In the genomic region with DNA sequence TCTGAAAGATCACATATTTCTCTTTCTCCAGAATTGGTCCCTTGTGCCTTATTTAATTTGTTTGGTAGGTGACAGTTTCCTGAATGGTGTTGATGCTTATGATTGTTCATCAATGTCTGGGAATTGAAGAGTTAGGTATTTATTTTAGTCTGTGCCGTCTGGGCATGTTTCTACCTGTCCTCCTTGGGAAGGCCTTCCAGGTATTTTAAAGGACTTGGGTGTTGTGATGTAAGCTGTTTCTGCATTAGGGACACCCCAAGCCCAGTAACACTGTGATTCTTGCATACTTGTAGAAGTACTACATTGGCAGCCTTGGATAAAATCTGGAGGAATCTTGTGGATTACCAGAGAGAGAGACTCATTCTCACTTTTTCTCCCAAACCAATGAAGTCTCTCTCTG, we compare ENCODE assay signal across 1 cellular context.
TF ChIP-seq lines count a peak whose summit lies in the region.

No MANE protein-coding gene starts in this region.

TF ChIP-seq in GM23338, 12 proteins besides CTCF, POLR2A, EP300 and RAD21 (continued from another document):
- no peak for TF ChIP-seq ZNF462 (CRISPR knock-in tag; IDR thresholded peaks at IDR 0.05)
- no peak for TF ChIP-seq NANOG (IDR thresholded peaks at IDR 0.05; ENCODE audit: borderline replicate concordance)
- no peak for TF ChIP-seq EZH2 (IDR thresholded peaks at IDR 0.05; ENCODE audit: low read depth, unreplicated experiment)
- TF ChIP-seq, protein P1, sequence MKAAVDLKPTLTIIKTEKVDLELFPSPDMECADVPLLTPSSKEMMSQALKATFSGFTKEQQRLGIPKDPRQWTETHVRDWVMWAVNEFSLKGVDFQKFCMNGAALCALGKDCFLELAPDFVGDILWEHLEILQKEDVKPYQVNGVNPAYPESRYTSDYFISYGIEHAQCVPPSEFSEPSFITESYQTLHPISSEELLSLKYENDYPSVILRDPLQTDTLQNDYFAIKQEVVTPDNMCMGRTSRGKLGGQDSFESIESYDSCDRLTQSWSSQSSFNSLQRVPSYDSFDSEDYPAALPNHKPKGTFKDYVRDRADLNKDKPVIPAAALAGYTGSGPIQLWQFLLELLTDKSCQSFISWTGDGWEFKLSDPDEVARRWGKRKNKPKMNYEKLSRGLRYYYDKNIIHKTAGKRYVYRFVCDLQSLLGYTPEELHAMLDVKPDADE (IDR thresholded peaks at IDR 0.05), result no peak
- no peak for TF ChIP-seq EZH2phosphoT487 (IDR thresholded peaks at IDR 0.05; ENCODE audit: unreplicated experiment)
- no peak for TF ChIP-seq REST (IDR thresholded peaks at IDR 0.05; ENCODE audit: unreplicated experiment)
- no peak for TF ChIP-seq STAT1 (IDR thresholded peaks at IDR 0.05; ENCODE audit: unreplicated experiment)
